3 cellular contexts compared by ENCODE assay signal in genomic region chr7:97285348-97285747, GRCh38.
"Had no signal": no experiment of that assay in that cellular context is flagged by ENCODE, and none has a peak within 500 bp of the region (broad histone marks: within the 10 kb centered on the region; RNA-seq: fewer than 3 reads in every experiment).

No MANE protein-coding gene starts in this region.

- ATAC-seq: GM12878 had no signal

- DNase-seq: GDM1, GF-D8 had no signal

- H3K4me3 ChIP-seq: GM12878 had no signal
